In genomic region chr9:112097712-112098688, GRCh38 we compare ENCODE assay signal across 8 cellular contexts.
DNase-seq lines count a peak whose midpoint lies in the region; ATAC-seq and TF ChIP-seq lines count a peak whose summit lies in the region.

No MANE protein-coding gene starts in this region.

- H4K20me1 ChIP-seq in OCI-LY7 (ENCODE audit: insufficient read depth, low read length), result peaks cover 4% of the 10 kb centered on the region; the same call in 1 of the 2 replicates

- peak; percentile 93 for TF ChIP-seq CTCF in GM12864 (IDR thresholded peaks at IDR 0.05; ENCODE audit: low read depth, low read length, missing control alignments)
- TF ChIP-seq CTCF in OCI-LY7 (conservative IDR thresholded peaks at IDR 0.05; ENCODE audit: low read length), result peak; percentile 89
- TF ChIP-seq CTCF in esophagus squamous epithelium (IDR thresholded peaks at IDR 0.05), result peak; percentile 81 to 91 (median 85)
- peak; percentile 73 to 82 (median 80) for TF ChIP-seq CTCF in nephron (IDR thresholded peaks at IDR 0.05; ENCODE audit: unreplicated experiment in 3 of 3)

- H3K9me2 ChIP-seq in OCI-LY7 (ENCODE audit: insufficient read depth, low read length), result no peaks in the 10 kb centered on the region

- TF ChIP-seq POLR2A in esophagus squamous epithelium (IDR thresholded peaks at IDR 0.05), result no peak

- H3K4me1 ChIP-seq in OCI-LY7 (ENCODE audit: insufficient read depth, low read length, poor library complexity, severe bottlenecking) (no peaks in the 10 kb centered on the region), esophagus squamous epithelium (peaks cover 0 to 18% (median 0%) of the 10 kb centered on the region in 3 donors)

- BruUV-seq in OCI-LY7 (replicated peaks; lab: Mats Ljungman, UMichigan), result no TSS peak

- H3K9me3 ChIP-seq in OCI-LY7 (ENCODE audit: low read length) (no peaks in the 10 kb centered on the region), esophagus squamous epithelium (no peaks in the 10 kb centered on the region)

- WGBS in esophagus squamous epithelium, 2 donors, result 67% methylated on average over 15 of the region's 15 CpGs

- peak overlapping the region; percentile 60 to 70 (median 69) for H3K27ac Mint-ChIP-seq in nephron

- no peak for ATAC-seq in GM19397 (IDR thresholded peaks at IDR 0.05; ENCODE audit: unreplicated experiment)

- no peaks in the 10 kb centered on the region for H3K27me3 ChIP-seq in esophagus squamous epithelium

- no peaks in the 10 kb centered on the region for H3K79me2 ChIP-seq in OCI-LY7 (ENCODE audit: insufficient read depth, low read depth, low read length)

- H3K4me3 Mint-ChIP-seq in nephron, result no peak overlapping the region

- H3K9me3 Mint-ChIP-seq in nephron, result no peaks in the 10 kb centered on the region

- H3K36me3 ChIP-seq in OCI-LY7 (ENCODE audit: insufficient read depth, low read length) (no peaks in the 10 kb centered on the region), esophagus squamous epithelium (no peaks in the 10 kb centered on the region)

- intact Hi-C loops in OCI-LY7 (cut with micrococcal nuclease; ENCODE audit: unreplicated experiment), result loop anchor here (1.0 to 10.0 kb wide), 4 partner anchors 236 to 807 kb away; no protein-coding TSS in a partner anchor
- intact Hi-C loops in esophagus squamous epithelium (cut with DNase I), result loop anchor here (5.0 kb wide), 1 partner anchor 259 kb away; no protein-coding TSS in a partner anchor

- CTCF ChIA-PET in OCI-LY7 (lab: Charles Lee; ENCODE audit: unreplicated experiment), result interaction anchor here (0.5 kb wide), 1 partner anchor 272 kb away, joined by 4 read pairs; no protein-coding TSS in a partner anchor

- peaks cover 59% of the 10 kb centered on the region for H3K36me3 Mint-ChIP-seq in nephron (ENCODE audit: low read depth)

- H3K27ac ChIP-seq in OCI-LY7 (ENCODE audit: low read depth, low read length, poor library complexity, severe bottlenecking) (no peak overlapping the region), esophagus squamous epithelium (no peak overlapping the region)

- TF ChIP-seq RAD21 in Ishikawa (IDR thresholded peaks at IDR 0.05; ENCODE audit: low read depth), result peak; percentile 84

- TF ChIP-seq EP300 in Ishikawa (IDR thresholded peaks at IDR 0.05; ENCODE audit: borderline replicate concordance), result no peak

- no peak overlapping the region for H2AFZ ChIP-seq in OCI-LY7 (ENCODE audit: low read length)

- DNase-seq in GM12864 (ENCODE audit: low read depth) (peak; percentile 59), OCI-LY7 (ENCODE audit: low spot score) (peak; percentile 80), activated T-cell treated with anti-CD3 and anti-CD28 coated beads for 4 hours (peak; percentile 59), esophagus squamous epithelium (lab: John Stamatoyannopoulos, UW) (no peak), stromal cell of bone marrow (ENCODE audit: low read depth) (peak; percentile 58)

- no peaks in the 10 kb centered on the region for H3K27me3 Mint-ChIP-seq in nephron (ENCODE audit: low read depth)

- H3K4me1 Mint-ChIP-seq in nephron, result no peaks in the 10 kb centered on the region

- H3K4me2 ChIP-seq in OCI-LY7 (ENCODE audit: low read length), result no peak overlapping the region

- H3K4me3 ChIP-seq in GM12864 (ENCODE audit: low read depth, low read length) (no peak overlapping the region), OCI-LY7 (ENCODE audit: low read depth, low read length, poor library complexity, severe bottlenecking) (no peak overlapping the region), esophagus squamous epithelium (no peak overlapping the region)

- POLR2A ChIA-PET in OCI-LY7 (lab: Charles Lee), result interaction anchor here (0.6 to 0.9 kb wide), 4 partner anchors 9 to 278 kb away, joined by 3 to 8 read pairs (median 5); no protein-coding TSS in a partner anchor

TF ChIP-seq in Ishikawa, 13 proteins besides CTCF, POLR2A, EP300 and RAD21:
- no peak for TF ChIP-seq TCF12 (IDR thresholded peaks at IDR 0.05; ENCODE audit: low read depth)
- no peak for TF ChIP-seq MAX (IDR thresholded peaks at IDR 0.05)
- TF ChIP-seq ZBTB7A (IDR thresholded peaks at IDR 0.05; ENCODE audit: low read depth), result no peak
- no peak for TF ChIP-seq USF1 (IDR thresholded peaks at IDR 0.05)
- TF ChIP-seq CEBPB (IDR thresholded peaks at IDR 0.05), result no peak
- no peak for TF ChIP-seq EGR1 (IDR thresholded peaks at IDR 0.05)
- no peak for TF ChIP-seq TAF1 (IDR thresholded peaks at IDR 0.05; ENCODE audit: low read depth)
- no peak for TF ChIP-seq REST (IDR thresholded peaks at IDR 0.05; ENCODE audit: low read depth)
- TF ChIP-seq FOXM1 (IDR thresholded peaks at IDR 0.05; ENCODE audit: borderline replicate concordance, low read depth), result no peak
- TF ChIP-seq YY1 (IDR thresholded peaks at IDR 0.05; ENCODE audit: low read depth), result no peak
- no peak for TF ChIP-seq NFIC (IDR thresholded peaks at IDR 0.05)
- TF ChIP-seq CREB1 (IDR thresholded peaks at IDR 0.05; ENCODE audit: low read depth), result no peak
- no peak for TF ChIP-seq TEAD4 (IDR thresholded peaks at IDR 0.05)
